1 cellular context compared by ENCODE assay signal in genomic region chr19:35509018-35509652, GRCh38.
TF ChIP-seq lines count a peak whose summit lies in the region.

No MANE protein-coding gene starts in this region.

TF ChIP-seq in HCT116, 20 proteins besides CTCF, POLR2A, EP300 and RAD21 (continued from another document):
- TF ChIP-seq, protein P1, sequence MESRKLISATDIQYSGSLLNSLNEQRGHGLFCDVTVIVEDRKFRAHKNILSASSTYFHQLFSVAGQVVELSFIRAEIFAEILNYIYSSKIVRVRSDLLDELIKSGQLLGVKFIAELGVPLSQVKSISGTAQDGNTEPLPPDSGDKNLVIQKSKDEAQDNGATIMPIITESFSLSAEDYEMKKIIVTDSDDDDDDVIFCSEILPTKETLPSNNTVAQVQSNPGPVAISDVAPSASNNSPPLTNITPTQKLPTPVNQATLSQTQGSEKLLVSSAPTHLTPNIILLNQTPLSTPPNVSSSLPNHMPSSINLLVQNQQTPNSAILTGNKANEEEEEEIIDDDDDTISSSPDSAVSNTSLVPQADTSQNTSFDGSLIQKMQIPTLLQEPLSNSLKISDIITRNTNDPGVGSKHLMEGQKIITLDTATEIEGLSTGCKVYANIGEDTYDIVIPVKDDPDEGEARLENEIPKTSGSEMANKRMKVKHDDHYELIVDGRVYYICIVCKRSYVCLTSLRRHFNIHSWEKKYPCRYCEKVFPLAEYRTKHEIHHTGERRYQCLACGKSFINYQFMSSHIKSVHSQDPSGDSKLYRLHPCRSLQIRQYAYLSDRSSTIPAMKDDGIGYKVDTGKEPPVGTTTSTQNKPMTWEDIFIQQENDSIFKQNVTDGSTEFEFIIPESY (IDR thresholded peaks at IDR 0.05; ENCODE audit: extremely low read depth, insufficient replicate concordance, low read length), result no peak
- TF ChIP-seq CBX3 (IDR thresholded peaks at IDR 0.05; ENCODE audit: low read depth) (no peak), EGR1 (IDR thresholded peaks at IDR 0.05; ENCODE audit: low read depth) (no peak), CEBPB (IDR thresholded peaks at IDR 0.05; ENCODE audit: low read depth) (no peak), MAX (IDR thresholded peaks at IDR 0.05) (peak; percentile 94), SP1 (IDR thresholded peaks at IDR 0.05; ENCODE audit: low read depth) (no peak), ZFX (IDR thresholded peaks at IDR 0.05) (no peak)
TF ChIP-seq in HCT116: peak in this region for 3.
